2 cellular contexts compared by ENCODE assay signal in the genomic region with DNA sequence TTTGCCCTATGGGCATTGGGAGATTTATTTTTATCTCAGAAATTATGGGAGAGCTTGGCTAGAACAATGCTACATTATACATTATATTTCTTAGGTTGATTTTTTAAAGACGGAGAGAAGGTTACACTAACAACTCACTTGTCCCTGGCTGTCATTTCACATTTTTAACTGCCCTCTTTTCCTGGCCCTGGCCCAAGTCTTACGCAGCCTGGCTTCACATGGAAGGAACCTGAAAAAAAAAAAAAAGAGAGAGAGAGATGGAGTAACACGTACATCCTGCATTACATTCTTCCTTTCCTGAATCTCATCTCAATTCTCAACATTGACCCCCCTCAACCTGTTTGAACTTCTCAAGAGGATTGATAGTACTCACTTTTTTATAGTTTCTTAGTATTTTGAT. TPM values are rescaled to one million over a fixed set of nuclear protein-coding genes. Genes with fewer than 3 reads are reported as not detected.
"Had no signal": no experiment of that assay in that cellular context is flagged by ENCODE, and none has a peak within 500 bp of the region (broad histone marks: within the 10 kb centered on the region; RNA-seq: fewer than 3 reads in every experiment).

No MANE protein-coding gene starts in this region.

RNA-seq across cellular contexts. Expression of gene FCGR3A, which starts 21.1 kb away (rescaled TPM):
- total RNA-seq: dermis blood vessel endothelial cell, mammary epithelial cell had no signal

RNA-seq across cellular contexts. Expression of gene FCGR2A, which starts 23.3 kb away (rescaled TPM):
- total RNA-seq: mammary epithelial cell had no signal
